10 cellular contexts compared by ENCODE assay signal in the genomic region with DNA sequence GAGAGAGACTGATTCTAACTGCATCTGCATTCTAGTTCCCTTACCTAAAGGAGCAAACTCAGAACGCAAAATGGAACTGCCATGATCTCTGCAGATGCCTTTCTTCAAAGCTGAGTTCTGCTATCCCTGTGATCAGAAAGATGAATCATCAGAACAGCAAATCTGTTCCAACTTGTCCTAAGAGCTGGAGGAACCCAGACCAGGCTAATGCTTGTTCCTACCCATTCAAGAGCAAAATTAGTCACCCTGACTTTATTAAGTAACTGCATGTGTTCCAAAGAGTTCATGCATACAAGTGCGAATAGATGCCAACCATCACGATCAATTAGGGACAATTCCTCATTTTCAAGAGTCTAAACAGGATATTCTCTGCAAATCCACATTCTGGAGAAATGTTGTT. TPM values are rescaled to one million over a fixed set of nuclear protein-coding genes. Genes with fewer than 3 reads are reported as not detected.
DNase-seq lines count a peak whose midpoint lies in the region; ATAC-seq and TF ChIP-seq lines count a peak whose summit lies in the region.
"Had no signal": no experiment of that assay in that cellular context is flagged by ENCODE, and none has a peak within 500 bp of the region (broad histone marks: within the 10 kb centered on the region; RNA-seq: fewer than 3 reads in every experiment).

No MANE protein-coding gene starts in this region.

- no peaks in the 10 kb centered on the region for H3K9me2 ChIP-seq in SK-N-SH

- peaks cover 0 to 7% of the 10 kb centered on the region in 2 experiments; a peak in 1 of 4 replicates for H3K4me1 ChIP-seq in SK-N-SH (ENCODE audit: control insufficient read depth in 1 of 2, insufficient read depth in 2 of 2, low read depth in 1 of 2, low read length in 1 of 2)

- H3K9ac ChIP-seq in SK-N-SH, result no peak overlapping the region

- DNase-seq in GM04503 (ENCODE audit: low read depth) (peak; percentile 72), SK-N-SH (no peak), fibroblast of peridontal ligament (ENCODE audit: extremely low read depth) (peak; percentile 74), skeletal muscle cell (ENCODE audit: low read depth) (peak; percentile 67)
- no peak for DNase-seq in effector CD4-positive, alpha-beta T cell
- DNase-seq: activated effector memory CD4-positive, alpha-beta T cell treated with anti-CD3 and anti-CD28 coated beads, Interleukin-2, amount 50 U/mL, for 16 hours had no signal

- H3K4me3 ChIP-seq in SK-N-SH (ENCODE audit: low read depth in 2 of 2, low read length in 1 of 2) (no peak overlapping the region; a peak in 1 of 4 replicates), skeletal muscle cell (ENCODE audit: low read depth, low read length) (no peak overlapping the region)
- H3K4me3 ChIP-seq: SJSA1 had no signal

- no peaks in the 10 kb centered on the region for H3K36me3 ChIP-seq in SK-N-SH (replicated peaks in 1 of 2; ENCODE audit: control insufficient read depth in 1 of 2, insufficient read depth in 2 of 2, low read length in 1 of 2)
- H3K36me3 ChIP-seq: SJSA1 had no signal

- ATAC-seq in GM19467 (IDR thresholded peaks at IDR 0.05; ENCODE audit: unreplicated experiment) (no peak), HG03571 (IDR thresholded peaks at IDR 0.05; ENCODE audit: unreplicated experiment) (no peak), GM21786 (IDR thresholded peaks at IDR 0.05; ENCODE audit: unreplicated experiment) (no peak)

- H3K9me3 ChIP-seq in SK-N-SH, result no peaks in the 10 kb centered on the region
- H3K9me3 ChIP-seq: SJSA1 had no signal

- no peak for TF ChIP-seq RAD21 in SK-N-SH (IDR thresholded peaks at IDR 0.05; ENCODE audit: low read length)

- POLR2A ChIA-PET in SK-N-SH (lab: Yijun Ruan, JAX), result no interaction called here

- CTCF ChIA-PET in SK-N-SH (lab: Yijun Ruan, JAX), result no interaction called here

- TF ChIP-seq EP300 in SK-N-SH (IDR thresholded peaks at IDR 0.05; ENCODE audit: borderline replicate concordance in 1 of 2, low read depth in 1 of 2, low read length in 1 of 2), result peak in 1 of 2 experiments; percentile 15; a peak in 1 of 4 replicates

- TF ChIP-seq CTCF in SK-N-SH (IDR thresholded peaks at IDR 0.05), result no peak

- no peak overlapping the region for H2AFZ ChIP-seq in SK-N-SH (ENCODE audit: low read depth)

- no peaks in the 10 kb centered on the region for H3K79me2 ChIP-seq in SK-N-SH (ENCODE audit: insufficient read depth)

- 41% methylated on average over 3 of the region's 3 CpGs for WGBS in SK-N-SH (ENCODE audit: low lambda C conversion rate)

- H3K27me3 ChIP-seq in SK-N-SH (ENCODE audit: insufficient read depth), result no peaks in the 10 kb centered on the region
- H3K27me3 ChIP-seq: SJSA1 had no signal

- H4K20me1 ChIP-seq in SK-N-SH (ENCODE audit: insufficient read depth), result no peaks in the 10 kb centered on the region

- peak overlapping the region; percentile 4; the same call in 1 of the 2 replicates for H3K4me2 ChIP-seq in SK-N-SH

- H3K27ac ChIP-seq in SK-N-SH (ENCODE audit: low read depth in 2 of 2, low read length in 1 of 2), result peak overlapping the region in 1 of 2 experiments; percentile 38; a peak in 2 of 4 replicates
- H3K27ac ChIP-seq: SJSA1 had no signal

- peaks cover 5% of the 10 kb centered on the region for H3F3A ChIP-seq in SK-N-SH (replicated peaks; ENCODE audit: insufficient read depth)

TF ChIP-seq in SK-N-SH, 30 proteins besides CTCF, POLR2A, EP300 and RAD21:
- TF ChIP-seq, protein P1, sequence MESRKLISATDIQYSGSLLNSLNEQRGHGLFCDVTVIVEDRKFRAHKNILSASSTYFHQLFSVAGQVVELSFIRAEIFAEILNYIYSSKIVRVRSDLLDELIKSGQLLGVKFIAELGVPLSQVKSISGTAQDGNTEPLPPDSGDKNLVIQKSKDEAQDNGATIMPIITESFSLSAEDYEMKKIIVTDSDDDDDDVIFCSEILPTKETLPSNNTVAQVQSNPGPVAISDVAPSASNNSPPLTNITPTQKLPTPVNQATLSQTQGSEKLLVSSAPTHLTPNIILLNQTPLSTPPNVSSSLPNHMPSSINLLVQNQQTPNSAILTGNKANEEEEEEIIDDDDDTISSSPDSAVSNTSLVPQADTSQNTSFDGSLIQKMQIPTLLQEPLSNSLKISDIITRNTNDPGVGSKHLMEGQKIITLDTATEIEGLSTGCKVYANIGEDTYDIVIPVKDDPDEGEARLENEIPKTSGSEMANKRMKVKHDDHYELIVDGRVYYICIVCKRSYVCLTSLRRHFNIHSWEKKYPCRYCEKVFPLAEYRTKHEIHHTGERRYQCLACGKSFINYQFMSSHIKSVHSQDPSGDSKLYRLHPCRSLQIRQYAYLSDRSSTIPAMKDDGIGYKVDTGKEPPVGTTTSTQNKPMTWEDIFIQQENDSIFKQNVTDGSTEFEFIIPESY (IDR thresholded peaks at IDR 0.05; ENCODE audit: borderline replicate concordance, low read depth), result no peak
- TF ChIP-seq, protein P2, sequence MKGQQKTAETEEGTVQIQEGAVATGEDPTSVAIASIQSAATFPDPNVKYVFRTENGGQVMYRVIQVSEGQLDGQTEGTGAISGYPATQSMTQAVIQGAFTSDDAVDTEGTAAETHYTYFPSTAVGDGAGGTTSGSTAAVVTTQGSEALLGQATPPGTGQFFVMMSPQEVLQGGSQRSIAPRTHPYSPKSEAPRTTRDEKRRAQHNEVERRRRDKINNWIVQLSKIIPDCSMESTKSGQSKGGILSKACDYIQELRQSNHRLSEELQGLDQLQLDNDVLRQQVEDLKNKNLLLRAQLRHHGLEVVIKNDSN (IDR thresholded peaks at IDR 0.05; ENCODE audit: borderline replicate concordance, low read depth), result no peak
- TF ChIP-seq, protein P3, sequence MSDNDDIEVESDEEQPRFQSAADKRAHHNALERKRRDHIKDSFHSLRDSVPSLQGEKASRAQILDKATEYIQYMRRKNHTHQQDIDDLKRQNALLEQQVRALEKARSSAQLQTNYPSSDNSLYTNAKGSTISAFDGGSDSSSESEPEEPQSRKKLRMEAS (IDR thresholded peaks at IDR 0.05; ENCODE audit: low read depth), result 0 out of 2 replicates have a peak, but pooled peaks have one; percentile 35
- no peak for TF ChIP-seq MXI1 (IDR thresholded peaks at IDR 0.05; ENCODE audit: low read depth, low read length)
- TF ChIP-seq GABPA (IDR thresholded peaks at IDR 0.05; ENCODE audit: low read depth), result no peak
- TF ChIP-seq FOXJ3 (CRISPR knock-in tag; IDR thresholded peaks at IDR 0.05), result no peak
- TF ChIP-seq JUND (IDR thresholded peaks at IDR 0.05), result peak; percentile 57
- TF ChIP-seq TCF12 (IDR thresholded peaks at IDR 0.05), result peak; percentile 64
- no peak for TF ChIP-seq POLR2AphosphoS5 (IDR thresholded peaks at IDR 0.05; ENCODE audit: low read depth, low read length)
- TF ChIP-seq FOSL2 (IDR thresholded peaks at IDR 0.05; ENCODE audit: borderline replicate concordance, low read depth), result peak; percentile 79; the same call in 1 of the 2 replicates
- no peak for TF ChIP-seq MEF2A (IDR thresholded peaks at IDR 0.05; ENCODE audit: borderline replicate concordance, low read depth)
- TF ChIP-seq EZH2phosphoT487 (IDR thresholded peaks at IDR 0.05; ENCODE audit: borderline replicate concordance, low read depth), result no peak
- TF ChIP-seq, protein P4, sequence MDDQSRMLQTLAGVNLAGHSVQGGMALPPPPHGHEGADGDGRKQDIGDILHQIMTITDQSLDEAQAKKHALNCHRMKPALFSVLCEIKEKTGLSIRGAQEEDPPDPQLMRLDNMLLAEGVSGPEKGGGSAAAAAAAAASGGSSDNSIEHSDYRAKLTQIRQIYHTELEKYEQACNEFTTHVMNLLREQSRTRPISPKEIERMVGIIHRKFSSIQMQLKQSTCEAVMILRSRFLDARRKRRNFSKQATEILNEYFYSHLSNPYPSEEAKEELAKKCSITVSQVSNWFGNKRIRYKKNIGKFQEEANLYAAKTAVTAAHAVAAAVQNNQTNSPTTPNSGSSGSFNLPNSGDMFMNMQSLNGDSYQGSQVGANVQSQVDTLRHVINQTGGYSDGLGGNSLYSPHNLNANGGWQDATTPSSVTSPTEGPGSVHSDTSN (IDR thresholded peaks at IDR 0.05), result peak; percentile 35; the same call in 1 of the 2 replicates
- TF ChIP-seq FOXM1 (IDR thresholded peaks at IDR 0.05; ENCODE audit: low read depth), result no peak
- TF ChIP-seq CHD2 (IDR thresholded peaks at IDR 0.05; ENCODE audit: low read length, partially characterized antibody), result no peak
- no peak for TF ChIP-seq GATA2 (CRISPR knock-in tag; IDR thresholded peaks at IDR 0.05)
- TF ChIP-seq NFIC (IDR thresholded peaks at IDR 0.05; ENCODE audit: borderline replicate concordance), result peak; percentile 33; the same call in 1 of the 2 replicates

RNA-seq across cellular contexts. Expression of a gene that starts 46.5 kb away (rescaled TPM):
- 1.4 and 1.6 TPM in 2 replicates for polyA plus RNA-seq in SK-N-SH (2012; rRNA removed)
- polyA plus RNA-seq in SK-N-SH (2012; cell fraction: cytosol; rRNA removed), result 1.3 TPM in 2 replicates
- 2.6 TPM in 2 replicates for polyA plus RNA-seq in SK-N-SH (2012; cell fraction: nucleus; rRNA removed)

Comparison
In these comparisons a context has a peak if more than half of its experiments do, and no peak if none do; other contexts are left out.
1. DNase-seq: peak in GM04503 (single experiment), fibroblast of peridontal ligament (single experiment) and skeletal muscle cell (single experiment); none in SK-N-SH (single experiment) and effector CD4-positive, alpha-beta T cell (single experiment).